Comparison of ENCODE assay signal across 14 cellular contexts in genomic region chr3:119664850-119665379, GRCh38. TPM values are rescaled to one million over a fixed set of nuclear protein-coding genes. Genes with fewer than 3 reads are reported as not detected.
DNase-seq lines count a peak whose midpoint lies in the region; ATAC-seq, FAIRE-seq and TF ChIP-seq lines count a peak whose summit lies in the region.
"Had no signal": no experiment of that assay in that cellular context is flagged by ENCODE, and none has a peak within 500 bp of the region (broad histone marks: within the 10 kb centered on the region; RNA-seq: fewer than 3 reads in every experiment).

No MANE protein-coding gene starts in this region.

- TF ChIP-seq POLR2A in K562 (conservative IDR thresholded peaks at IDR 0.05), result no peak

- DNase-seq in Daoy (ENCODE audit: low read depth) (peak; percentile 70), HK-2 (ENCODE audit: unreplicated experiment) (peak; percentile 16), K562 (ENCODE audit: extremely low read depth in 1 of 4, low spot score in 3 of 4) (peak in 1 of 4 experiments; percentile 42), myocyte (ENCODE audit: low read depth) (peak; percentile 34), left colon (no peak), nephron progenitor cell (no peak), cerebellum (ENCODE audit: low spot score) (no peak)
- DNase-seq: activated CD8-positive, alpha-beta memory T cell treated with anti-CD3 and anti-CD28 coated beads, Interleukin-2, amount 50 U/mL, for 48 hours; Karpas-422; NCI-H510A had no signal

- POLR2A ChIA-PET in K562 (lab: Yijun Ruan, JAX), result interaction anchor here (0.7 kb wide), 1 partner anchor 11 kb away, joined by 3 read pairs; no protein-coding TSS in a partner anchor

- TF ChIP-seq RAD21 in K562 (CRISPR knock-in tag; conservative IDR thresholded peaks at IDR 0.05 in 1 of 2, IDR thresholded peaks at IDR 0.05 in 1 of 2), result no peak

- H3K27ac ChIP-seq in K562 (ENCODE audit: extremely low read depth, low read depth, low read length), result peak overlapping the region; percentile 44; the same call in 1 of the 3 replicates
- H3K27ac ChIP-seq: C4-2B had no signal

- no peak overlapping the region for H3K27ac Mint-ChIP-seq in nephron progenitor cell

- H3K4me1 ChIP-seq in K562 (replicated peaks in 1 of 2; ENCODE audit: control insufficient read depth in 2 of 2, insufficient read depth in 2 of 2, low read length in 2 of 2), result peaks cover 0 to 11% of the 10 kb centered on the region in 2 experiments; a peak in 3 of 5 replicates

- no peaks in the 10 kb centered on the region for H4K20me1 ChIP-seq in K562 (replicated peaks; ENCODE audit: control insufficient read depth, insufficient read depth, low read length)

- in situ Hi-C loops in K562 (cut with MboI), result no loop called here

- TF ChIP-seq EP300 in K562 (IDR thresholded peaks at IDR 0.05; ENCODE audit: low read length), result no peak

- peaks cover 6% of the 10 kb centered on the region; the same call in 2 of the 3 replicates for H3K36me3 ChIP-seq in K562 (ENCODE audit: control insufficient read depth, insufficient read depth, low read length)

- no peak overlapping the region for H3K4me2 ChIP-seq in K562 (ENCODE audit: insufficient read depth, low read length)

- H3K27me3 Mint-ChIP-seq in nephron progenitor cell (ENCODE audit: low read depth, poor library complexity), result no peaks in the 10 kb centered on the region

- no peak overlapping the region for H3K4me3 Mint-ChIP-seq in nephron progenitor cell

- H3K36me3 Mint-ChIP-seq in nephron progenitor cell (ENCODE audit: low read depth), result peaks cover 10% of the 10 kb centered on the region

- CTCF ChIA-PET in K562 (lab: Yijun Ruan, JAX; ENCODE audit: low intra/inter-chr PET ratio), result no interaction called here

- H3K9me1 ChIP-seq in K562 (ENCODE audit: control insufficient read depth, insufficient read depth, low read length), result no peaks in the 10 kb centered on the region

- H3K9me3 Mint-ChIP-seq in nephron progenitor cell, result no peaks in the 10 kb centered on the region

- H3K4me3 ChIP-seq in K562, result no peak overlapping the region

- H3K4me1 Mint-ChIP-seq in nephron progenitor cell, result peaks cover 15% of the 10 kb centered on the region

- no peaks in the 10 kb centered on the region for H3K27me3 ChIP-seq in K562 (ENCODE audit: control insufficient read depth in 2 of 2, insufficient read depth in 2 of 2, low read length in 2 of 2)

- no peak for FAIRE-seq in K562 (lab: Jason Lieb, UNC)
- FAIRE-seq: keratinocyte had no signal

- no peaks in the 10 kb centered on the region for H3K9me3 ChIP-seq in K562 (replicated peaks; ENCODE audit: control insufficient read depth, insufficient read depth, low read depth, low read length)

- ATAC-seq in K562 (peak; percentile 78), GM18517 (IDR thresholded peaks at IDR 0.05; ENCODE audit: unreplicated experiment) (no peak), left colon (no peak)
- ATAC-seq: esophagus mucosa had no signal

- no peaks in the 10 kb centered on the region for H3K79me2 ChIP-seq in K562 (ENCODE audit: control insufficient read depth, insufficient read depth, low read length)

- peak overlapping the region; percentile 87 for H2AFZ ChIP-seq in K562 (ENCODE audit: low read depth, low read length)

- no peak overlapping the region for H3K9ac ChIP-seq in K562 (ENCODE audit: insufficient read depth in 1 of 2, low read depth in 2 of 2, low read length in 2 of 2)

- intact Hi-C loops in K562 (cut with micrococcal nuclease) (no loop called here), left colon (cut with DNase I, micrococcal nuclease) (no loop called here)

- BruUV-seq in K562 (replicated peaks; lab: Mats Ljungman, UMichigan), result no TSS peak

- 9% methylated on average over 4 of the region's 4 CpGs for WGBS in K562 (ENCODE audit: insufficient coverage, low coverage, missing lambda C conversion rate)

- TF ChIP-seq CTCF in K562 (IDR thresholded peaks at IDR 0.05 in 2 of 3, conservative IDR thresholded peaks at IDR 0.05 in 1 of 3; ENCODE audit: insufficient read depth in 2 of 3, low read depth in 1 of 3, low read length in 3 of 3) (no peak), nephron progenitor cell (IDR thresholded peaks at IDR 0.05) (no peak)

TF ChIP-seq in K562, 482 proteins besides CTCF, POLR2A, EP300 and RAD21 (continues in another document):
- peak; percentile 37; the same call in 1 of the 2 replicates for TF ChIP-seq SPI1 (IDR thresholded peaks at IDR 0.05; ENCODE audit: borderline replicate concordance, low read depth, low read length)

RNA-seq across cellular contexts. Expression of gene POPDC2, which starts 4.5 kb away (rescaled TPM):
- 0.17 TPM in 1 of 2 replicates, not detected in the other for total RNA-seq in Daoy (2014; rRNA removed; shearing (Covaris generic))
- total RNA-seq in K562 (2011; cell fraction: chromatin; rRNA removed; ENCODE audit: low replicate concordance), result 0.21 and 0.30 TPM in 2 replicates
- 0.33 TPM in 1 of 2 replicates, not detected in the other for total RNA-seq in K562 (2011; cell fraction: nucleolus; rRNA removed)
- total RNA-seq in K562 (2011; cell fraction: nucleoplasm; rRNA removed), result 0.44 and 0.69 TPM in 2 replicates
- 0.08 TPM in 1 of 2 replicates, not detected in the other for total RNA-seq in K562 (2014; rRNA removed)
- not detected in 2 replicates for total RNA-seq in K562 (2014; rRNA removed; fragmentation: Illumina TruSeq; extraction: Trizol)
- 0.41 TPM in 1 of 2 replicates, not detected in the other for total RNA-seq in K562 (2015; rRNA removed; fragmentation: Illumina TruSeq; extraction: Trizol)
- 0.13 TPM in 1 of 2 replicates, not detected in the other for total RNA-seq in K562 (2021)
- 0.13 and 0.28 TPM in 2 replicates for polyA plus RNA-seq in K562 (2011; rRNA removed)
- 0.09 TPM in 1 of 2 replicates, not detected in the other for polyA plus RNA-seq in K562 (2011; cell fraction: cytosol; rRNA removed)
- 0.24 and 0.34 TPM in 2 replicates for polyA plus RNA-seq in K562 (2011; cell fraction: nucleus; rRNA removed)
- polyA plus RNA-seq in K562 (2012), result 0.30 and 1.3 TPM in 2 replicates
- polyA plus RNA-seq in K562 (2014; fragmentation: Illumina TruSeq; extraction: Trizol), result 0.09 and 0.17 TPM in 2 replicates
- under 1 TPM; 0.08 to 0.31 TPM for polyA plus RNA-seq in K562 (2014; fragmentation: Nextera tagmentation; extraction: Ambion mirVana)
- polyA plus RNA-seq in K562 (2014; rRNA removed), result 0.32 and 1.00 TPM in 2 replicates
- 0.11 and 0.18 TPM in 2 replicates for polyA minus RNA-seq in K562 (2011; rRNA and poly(A)+ RNA removed)
- polyA minus RNA-seq in K562 (2011; cell fraction: cytosol; rRNA and poly(A)+ RNA removed), result not detected in 2 replicates
- polyA minus RNA-seq in K562 (2011; cell fraction: nucleus; rRNA and poly(A)+ RNA removed), result 0.44 TPM in 1 of 2 replicates, not detected in the other
- total RNA-seq in myocyte, result 3.5 and 4.2 TPM in 2 replicates
- 8.4 TPM for polyA plus RNA-seq in myocyte (2012)
- total RNA-seq in left colon, result 10 to 100 TPM in 1 of 2 donors, 1 to 10 TPM in 1; 1.1 to 13.9 TPM
- 1.7 TPM for total RNA-seq in cerebellum

RNA-seq across cellular contexts. Expression of gene COX17, which starts 12.3 kb away (rescaled TPM):
- total RNA-seq in Daoy (2014; rRNA removed; shearing (Covaris generic)), result 35.9 and 62.8 TPM in 2 replicates
- 10.0 and 11.6 TPM in 2 replicates for total RNA-seq in K562 (2011; cell fraction: chromatin; rRNA removed; ENCODE audit: low replicate concordance)
- total RNA-seq in K562 (2011; cell fraction: nucleolus; rRNA removed), result 8.0 and 8.3 TPM in 2 replicates
- 13.7 and 24.1 TPM in 2 replicates for total RNA-seq in K562 (2011; cell fraction: nucleoplasm; rRNA removed)
- total RNA-seq in K562 (2014; rRNA removed) (64.5 and 69.3 TPM in 2 replicates), K562 (2014; rRNA removed; fragmentation: Illumina TruSeq; extraction: Trizol) (47.9 and 51.6 TPM in 2 replicates), K562 (2015; rRNA removed; fragmentation: Illumina TruSeq; extraction: Trizol) (52.6 and 60.6 TPM in 2 replicates), K562 (2021) (34.3 and 44.2 TPM in 2 replicates), myocyte (48.2 and 62.2 TPM in 2 replicates), left colon (10 to 100 TPM; 46.0 to 56.8 TPM), cerebellum (18.9 TPM)
- polyA plus RNA-seq in K562 (2011; rRNA removed) (29.1 and 32.2 TPM in 2 replicates), K562 (2014; fragmentation: Illumina TruSeq; extraction: Trizol) (32.5 and 40.8 TPM in 2 replicates), K562 (2014; fragmentation: Nextera tagmentation; extraction: Ambion mirVana) (100 to 1,000 TPM; 147 to 167 TPM), K562 (2014; rRNA removed) (102 and 121 TPM in 2 replicates)
- 15.7 and 25.9 TPM in 2 replicates for polyA plus RNA-seq in K562 (2011; cell fraction: cytosol; rRNA removed)
- polyA plus RNA-seq in K562 (2011; cell fraction: nucleus; rRNA removed), result 14.5 and 23.5 TPM in 2 replicates
- polyA plus RNA-seq in K562 (2012), result 47.8 and 81.9 TPM in 2 replicates
- polyA minus RNA-seq in K562 (2011; rRNA and poly(A)+ RNA removed), result 10.1 TPM in 2 replicates
- 5.0 and 8.6 TPM in 2 replicates for polyA minus RNA-seq in K562 (2011; cell fraction: cytosol; rRNA and poly(A)+ RNA removed)
- 12.9 and 22.1 TPM in 2 replicates for polyA minus RNA-seq in K562 (2011; cell fraction: nucleus; rRNA and poly(A)+ RNA removed)
- 119 TPM for polyA plus RNA-seq in myocyte (2012)

RNA-seq across cellular contexts. Expression of gene CFAP91, which starts 37.9 kb away (rescaled TPM):
- total RNA-seq in Daoy (2014; rRNA removed; shearing (Covaris generic)), result 1.8 and 2.0 TPM in 2 replicates
- total RNA-seq in K562 (2011; cell fraction: chromatin; rRNA removed; ENCODE audit: low replicate concordance), result not detected in 2 replicates
- not detected in 2 replicates for total RNA-seq in K562 (2011; cell fraction: nucleolus; rRNA removed)
- total RNA-seq in K562 (2011; cell fraction: nucleoplasm; rRNA removed), result not detected in 2 replicates
- total RNA-seq in K562 (2014; rRNA removed) (not detected in 2 replicates), K562 (2014; rRNA removed; fragmentation: Illumina TruSeq; extraction: Trizol) (not detected in 2 replicates), K562 (2015; rRNA removed; fragmentation: Illumina TruSeq; extraction: Trizol) (not detected in 2 replicates), K562 (2021) (not detected in 2 replicates), myocyte (0.45 and 0.78 TPM in 2 replicates), left colon (1 to 10 TPM in 1 of 2 donors, under 1 TPM in 1; 0.52 to 1.3 TPM), cerebellum (13.3 TPM)
- polyA plus RNA-seq in K562 (2011; rRNA removed) (not detected in 2 replicates), K562 (2014; fragmentation: Illumina TruSeq; extraction: Trizol) (not detected in 2 replicates), K562 (2014; fragmentation: Nextera tagmentation; extraction: Ambion mirVana) (not detected), K562 (2014; rRNA removed) (not detected in 2 replicates)
- not detected in 2 replicates for polyA plus RNA-seq in K562 (2011; cell fraction: cytosol; rRNA removed)
- polyA plus RNA-seq in K562 (2011; cell fraction: nucleus; rRNA removed), result not detected in 2 replicates
- not detected in 2 replicates for polyA plus RNA-seq in K562 (2012)
- not detected in 2 replicates for polyA minus RNA-seq in K562 (2011; rRNA and poly(A)+ RNA removed)
- not detected in 2 replicates for polyA minus RNA-seq in K562 (2011; cell fraction: cytosol; rRNA and poly(A)+ RNA removed)
- not detected in 2 replicates for polyA minus RNA-seq in K562 (2011; cell fraction: nucleus; rRNA and poly(A)+ RNA removed)
- polyA plus RNA-seq in myocyte (2012), result 0.45 TPM
- total RNA-seq: esophagus mucosa had no signal
- polyA plus RNA-seq: keratinocyte had no signal

Comparison
In these comparisons a context has a peak if more than half of its experiments do, and no peak if none do; other contexts are left out.
1. DNase-seq: peak in Daoy (single experiment), HK-2 (single experiment) and myocyte (single experiment); none in left colon (0 of 2), nephron progenitor cell (single experiment) and cerebellum (single experiment).